21 cellular contexts compared by ENCODE assay signal in the genomic region with DNA sequence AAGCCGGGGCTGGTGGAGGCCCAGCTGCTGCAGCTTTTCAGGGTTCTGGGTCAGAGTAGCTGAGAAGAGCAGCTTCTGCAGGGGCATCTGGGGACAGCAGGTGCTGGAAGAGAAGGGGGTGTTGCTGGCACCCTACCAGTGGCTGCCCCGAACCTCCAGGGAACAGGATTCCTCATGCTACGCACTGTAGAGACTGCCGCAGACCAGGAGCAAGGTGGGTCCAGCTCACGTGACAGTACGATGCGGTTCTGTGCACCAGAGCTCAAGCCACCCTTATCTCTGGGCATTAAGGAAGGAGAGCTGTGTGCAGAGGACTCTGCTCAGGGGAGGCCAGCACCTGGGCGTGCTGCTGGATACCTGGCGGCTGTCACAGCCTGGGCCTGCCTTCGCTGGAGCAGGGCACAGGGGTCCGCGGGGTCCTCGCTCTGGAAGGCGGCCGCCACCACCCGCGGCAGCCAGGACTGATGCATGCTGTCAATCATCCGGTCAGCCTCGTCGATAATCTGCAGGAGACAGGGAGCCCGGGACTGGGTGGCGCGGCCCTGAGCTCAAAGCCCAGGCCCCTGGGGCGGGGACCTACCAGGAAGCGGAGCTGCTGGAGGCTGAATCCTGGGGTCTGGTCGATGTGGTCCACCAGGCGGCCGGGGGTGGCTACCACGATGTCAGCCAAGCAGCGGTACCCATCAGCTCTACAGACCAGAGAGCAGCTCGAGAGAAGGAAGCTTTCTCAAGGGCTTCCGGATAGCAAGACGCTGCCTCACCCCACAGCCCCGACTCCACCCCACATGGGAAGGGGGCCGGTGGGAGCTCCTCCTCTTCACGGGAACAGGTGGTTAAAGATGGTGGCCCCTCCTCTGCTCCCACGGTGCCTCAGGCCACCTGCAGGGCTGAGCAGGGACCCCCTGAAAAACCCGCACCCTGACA. TPM values are rescaled to one million over a fixed set of nuclear protein-coding genes. Genes with fewer than 3 reads are reported as not detected.
DNase-seq lines count a peak whose midpoint lies in the region; ATAC-seq, FAIRE-seq and TF ChIP-seq lines count a peak whose summit lies in the region.
"Had no signal": no experiment of that assay in that cellular context is flagged by ENCODE, and none has a peak within 500 bp of the region (broad histone marks: within the 10 kb centered on the region; RNA-seq: fewer than 3 reads in every experiment).

No MANE protein-coding gene starts in this region.

- intact Hi-C loops in Calu3 (cut with micrococcal nuclease; ENCODE audit: unreplicated experiment) (no loop called here), K562 (cut with micrococcal nuclease) (no loop called here)

- peaks cover 2% of the 10 kb centered on the region for H3K9me1 ChIP-seq in K562 (ENCODE audit: control insufficient read depth, insufficient read depth, low read length)

- H3K9me3 Mint-ChIP-seq in Calu3 (ENCODE audit: low read depth, unreplicated experiment) = no peaks in the 10 kb centered on the region

- H3K4me2 ChIP-seq in K562 (ENCODE audit: insufficient read depth, low read length) (no peak overlapping the region), osteoblast (ENCODE audit: insufficient read depth, low read length) (no peak overlapping the region)
- H3K4me2 ChIP-seq: GM23338, KMS-11 had no signal

- WGBS in K562 (ENCODE audit: insufficient coverage, low coverage, missing lambda C conversion rate) = 93% methylated on average over 18 of the region's 38 CpGs

- H4K20me1 ChIP-seq in K562 (replicated peaks; ENCODE audit: control insufficient read depth, insufficient read depth, low read length) = no peaks in the 10 kb centered on the region
- H4K20me1 ChIP-seq in osteoblast (ENCODE audit: insufficient read depth, low read length) = peaks cover 20% of the 10 kb centered on the region

- no peak overlapping the region; a peak in 1 of 4 replicates for H3K9ac ChIP-seq in K562 (ENCODE audit: insufficient read depth in 1 of 2, low read depth in 2 of 2, low read length in 2 of 2)
- H3K9ac ChIP-seq: KMS-11 had no signal

- ATAC-seq in K562 (no peak), HG02852 (IDR thresholded peaks at IDR 0.05; ENCODE audit: unreplicated experiment) (no peak)
- ATAC-seq: GM12878, GM23338 had no signal

- in situ Hi-C loops in K562 (cut with MboI) (no loop called here), KBM-7 (cut with MboI; ENCODE audit: low pct_unique_long_range_greater_than_20kb, low sequenced_read_pairs) (no loop called here)

- no peak for TF ChIP-seq RAD21 in K562 (CRISPR knock-in tag; conservative IDR thresholded peaks at IDR 0.05 in 1 of 2, IDR thresholded peaks at IDR 0.05 in 1 of 2)

- H3K4me3 Mint-ChIP-seq in Calu3 (ENCODE audit: low read depth, unreplicated experiment) = no peak overlapping the region

- H3K79me2 ChIP-seq in K562 (ENCODE audit: control insufficient read depth, insufficient read depth, low read length) = peaks cover 43% of the 10 kb centered on the region
- H3K79me2 ChIP-seq in osteoblast (ENCODE audit: insufficient read depth, low read length) = peaks cover 38% of the 10 kb centered on the region

- H3K27me3 ChIP-seq in BE2C (no peaks in the 10 kb centered on the region), K562 (ENCODE audit: control insufficient read depth in 2 of 2, insufficient read depth in 2 of 2, low read length in 2 of 2) (no peaks in the 10 kb centered on the region), osteoblast (ENCODE audit: insufficient read depth, low read length) (no peaks in the 10 kb centered on the region)

- H3K9me3 ChIP-seq in BE2C = no peaks in the 10 kb centered on the region; the same call in 1 of the 2 replicates
- H3K9me3 ChIP-seq in K562 (replicated peaks; ENCODE audit: control insufficient read depth, insufficient read depth, low read depth, low read length) = no peaks in the 10 kb centered on the region
- no peaks in the 10 kb centered on the region for H3K9me3 ChIP-seq in osteoblast (ENCODE audit: low read depth, low read length)

- BruUV-seq in Calu3 (replicated peaks; lab: Mats Ljungman, UMichigan) (no TSS peak), K562 (replicated peaks; lab: Mats Ljungman, UMichigan) (no TSS peak)

- CTCF ChIA-PET in Calu3 (lab: Charles Lee) (no interaction called here), K562 (lab: Yijun Ruan, JAX; ENCODE audit: low intra/inter-chr PET ratio) (no interaction called here)

- no peak for FAIRE-seq in K562 (lab: Jason Lieb, UNC)
- FAIRE-seq: GM12878 had no signal

- POLR2A ChIA-PET in K562 (lab: Yijun Ruan, JAX) = interaction anchor here (0.6 to 0.9 kb wide), 3 partner anchors 19 to 27 kb away, joined by 3 to 4 read pairs (median 3); no protein-coding TSS in a partner anchor

- peaks cover 98% of the 10 kb centered on the region for H3K36me3 Mint-ChIP-seq in Calu3 (ENCODE audit: insufficient read depth, unreplicated experiment)

- peak; percentile 8 for DNase-seq in BE2C
- no peak for DNase-seq in Calu3
- DNase-seq in K562 (ENCODE audit: extremely low read depth in 1 of 4, low spot score in 3 of 4) = no peak
- DNase-seq in osteoblast (ENCODE audit: insufficient read length, low spot score, missing footprints) = peak; percentile 67
- DNase-seq in globus pallidus (ENCODE audit: low spot score) = no peak
- DNase-seq in KBM-7 = no peak
- DNase-seq in GDM1 (lab: John Stamatoyannopoulos, UW) = no peak
- DNase-seq: C1 segment of cervical spinal cord, HCEC 1CT, MV-4-11, NCI-H1417, NCI-H187 treated with DMSO at 0.1 percent for 48 hours, NCI-H2227 treated with DMSO at 0.1 percent for 48 hours, NCI-H510A treated with DMSO at 0.1 percent for 48 hours, NCI-H774, OCI-M1, RPMI8226 had no signal

- no peak for TF ChIP-seq EP300 in K562 (IDR thresholded peaks at IDR 0.05; ENCODE audit: low read length)

- H3K27ac Mint-ChIP-seq in Calu3 (ENCODE audit: unreplicated experiment) = peak overlapping the region; percentile 58
- H3K27ac Mint-ChIP-seq: GM23338 had no signal

- TF ChIP-seq CTCF in BE2C (IDR thresholded peaks at IDR 0.05; ENCODE audit: low read depth, low read length) (no peak), Calu3 (IDR thresholded peaks at IDR 0.05; ENCODE audit: unreplicated experiment) (no peak), K562 (IDR thresholded peaks at IDR 0.05 in 2 of 3, conservative IDR thresholded peaks at IDR 0.05 in 1 of 3; ENCODE audit: insufficient read depth in 2 of 3, low read depth in 1 of 3, low read length in 3 of 3) (no peak), osteoblast (IDR thresholded peaks at IDR 0.05; ENCODE audit: extremely low read depth, low read depth, low read length) (no peak)

- H3K27ac ChIP-seq in K562 (ENCODE audit: extremely low read depth, low read depth, low read length) (no peak overlapping the region), osteoblast (ENCODE audit: low read depth, low read length) (no peak overlapping the region)
- H3K27ac ChIP-seq: KMS-11 had no signal

- no peaks in the 10 kb centered on the region for H3K27me3 Mint-ChIP-seq in Calu3 (ENCODE audit: unreplicated experiment)

- H2AFZ ChIP-seq in K562 (ENCODE audit: low read depth, low read length) = no peak overlapping the region
- H2AFZ ChIP-seq in osteoblast (ENCODE audit: low read length) = no peak overlapping the region
- H2AFZ ChIP-seq: GM23338 had no signal

- no peak for TF ChIP-seq POLR2A in K562 (conservative IDR thresholded peaks at IDR 0.05)

- no peak overlapping the region for H3K4me3 ChIP-seq in BE2C (ENCODE audit: low read depth, low read length)
- no peak overlapping the region for H3K4me3 ChIP-seq in K562
- H3K4me3 ChIP-seq in osteoblast (ENCODE audit: insufficient read depth, low read length) = no peak overlapping the region
- H3K4me3 ChIP-seq: GM12878, GM23338 had no signal

- H3K36me3 ChIP-seq in BE2C = peaks cover 41% of the 10 kb centered on the region
- H3K36me3 ChIP-seq in K562 (ENCODE audit: control insufficient read depth, insufficient read depth, low read length) = peaks cover 52% of the 10 kb centered on the region; the same call in 2 of the 3 replicates
- H3K36me3 ChIP-seq in osteoblast (ENCODE audit: insufficient read depth, low read length) = peaks cover 31% of the 10 kb centered on the region

- H3K4me1 ChIP-seq in BE2C (no peaks in the 10 kb centered on the region), K562 (replicated peaks in 1 of 2; ENCODE audit: control insufficient read depth in 2 of 2, insufficient read depth in 2 of 2, low read length in 2 of 2) (peaks cover 11 to 39% of the 10 kb centered on the region in 2 experiments; a peak in 4 of 5 replicates), osteoblast (ENCODE audit: insufficient read depth, low read length) (peaks cover 25% of the 10 kb centered on the region)

- H3K4me1 Mint-ChIP-seq in Calu3 (ENCODE audit: low read depth, unreplicated experiment) = peaks cover 20% of the 10 kb centered on the region

RNA-seq across cellular contexts. Expression of gene DDX51, which starts 2.9 kb away (rescaled TPM):
- polyA plus RNA-seq in BE2C (2012; ENCODE audit: insufficient read depth, insufficient read length, low read depth) = 118 TPM
- total RNA-seq in Calu3 (2022) (46.3 and 48.0 TPM in 2 replicates), K562 (2014; rRNA removed) (13.1 and 17.3 TPM in 2 replicates), K562 (2014; rRNA removed; fragmentation: Illumina TruSeq; extraction: Trizol) (6.3 and 8.0 TPM in 2 replicates), K562 (2015; rRNA removed; fragmentation: Illumina TruSeq; extraction: Trizol) (12.4 TPM in 2 replicates), K562 (2021) (28.9 and 35.9 TPM in 2 replicates), osteoblast (6.2 and 7.4 TPM in 2 replicates)
- 67.8 and 193 TPM in 2 replicates for total RNA-seq in K562 (2011; cell fraction: chromatin; rRNA removed; ENCODE audit: low replicate concordance)
- total RNA-seq in K562 (2011; cell fraction: nucleolus; rRNA removed) = 119 and 131 TPM in 2 replicates
- total RNA-seq in K562 (2011; cell fraction: nucleoplasm; rRNA removed) = 73.8 and 80.7 TPM in 2 replicates
- polyA plus RNA-seq in K562 (2011; rRNA removed) (11.5 and 16.8 TPM in 2 replicates), K562 (2014; fragmentation: Illumina TruSeq; extraction: Trizol) (15.2 and 18.7 TPM in 2 replicates), K562 (2014; fragmentation: Nextera tagmentation; extraction: Ambion mirVana) (1 to 10 TPM; 1.1 TPM), K562 (2014; rRNA removed) (30.2 and 30.4 TPM in 2 replicates)
- 11.0 and 11.3 TPM in 2 replicates for polyA plus RNA-seq in K562 (2011; cell fraction: cytosol; rRNA removed)
- polyA plus RNA-seq in K562 (2011; cell fraction: nucleus; rRNA removed) = 90.6 and 110 TPM in 2 replicates
- polyA plus RNA-seq in K562 (2012) = 17.8 and 19.0 TPM in 2 replicates
- 3.7 and 6.8 TPM in 2 replicates for polyA minus RNA-seq in K562 (2011; rRNA and poly(A)+ RNA removed)
- polyA minus RNA-seq in K562 (2011; cell fraction: cytosol; rRNA and poly(A)+ RNA removed) = 5.7 and 7.7 TPM in 2 replicates
- polyA minus RNA-seq in K562 (2011; cell fraction: nucleus; rRNA and poly(A)+ RNA removed) = 27.7 and 30.6 TPM in 2 replicates

RNA-seq across cellular contexts. Expression of gene NOC4L, which starts 3.1 kb away (rescaled TPM):
- 158 TPM for polyA plus RNA-seq in BE2C (2012; ENCODE audit: insufficient read depth, insufficient read length, low read depth)
- total RNA-seq in Calu3 (2022) = 62.5 and 67.3 TPM in 2 replicates
- 5.1 and 16.0 TPM in 2 replicates for total RNA-seq in K562 (2011; cell fraction: chromatin; rRNA removed; ENCODE audit: low replicate concordance)
- 19.2 and 20.4 TPM in 2 replicates for total RNA-seq in K562 (2011; cell fraction: nucleolus; rRNA removed)
- 6.3 and 8.9 TPM in 2 replicates for total RNA-seq in K562 (2011; cell fraction: nucleoplasm; rRNA removed)
- 40.4 and 57.2 TPM in 2 replicates for total RNA-seq in K562 (2014; rRNA removed)
- total RNA-seq in K562 (2014; rRNA removed; fragmentation: Illumina TruSeq; extraction: Trizol) = 3.2 and 4.9 TPM in 2 replicates
- total RNA-seq in K562 (2015; rRNA removed; fragmentation: Illumina TruSeq; extraction: Trizol) = 20.1 and 24.6 TPM in 2 replicates
- 77.0 and 78.5 TPM in 2 replicates for total RNA-seq in K562 (2021)
- 4.4 and 8.8 TPM in 2 replicates for polyA plus RNA-seq in K562 (2011; rRNA removed)
- 7.3 and 22.0 TPM in 2 replicates for polyA plus RNA-seq in K562 (2011; cell fraction: cytosol; rRNA removed)
- polyA plus RNA-seq in K562 (2011; cell fraction: nucleus; rRNA removed) = 16.8 and 33.7 TPM in 2 replicates
- polyA plus RNA-seq in K562 (2012) = 38.5 and 46.2 TPM in 2 replicates
- polyA plus RNA-seq in K562 (2014; fragmentation: Illumina TruSeq; extraction: Trizol) = 20.0 and 44.9 TPM in 2 replicates
- polyA plus RNA-seq in K562 (2014; fragmentation: Nextera tagmentation; extraction: Ambion mirVana) = 1 to 10 TPM; 1.3 to 2.9 TPM
- polyA plus RNA-seq in K562 (2014; rRNA removed) = 33.7 and 35.5 TPM in 2 replicates
- polyA minus RNA-seq in K562 (2011; rRNA and poly(A)+ RNA removed) = 1.5 and 3.8 TPM in 2 replicates
- 21.0 and 22.6 TPM in 2 replicates for polyA minus RNA-seq in K562 (2011; cell fraction: cytosol; rRNA and poly(A)+ RNA removed)
- 7.9 and 9.6 TPM in 2 replicates for polyA minus RNA-seq in K562 (2011; cell fraction: nucleus; rRNA and poly(A)+ RNA removed)
- total RNA-seq in osteoblast = 7.7 and 11.2 TPM in 2 replicates

Comparison
In these comparisons a context has a peak if more than half of its experiments do, and no peak if none do; other contexts are left out.
1. DNase-seq: peak in BE2C (single experiment) and osteoblast (single experiment); none in Calu3 (single experiment), K562 (0 of 4), globus pallidus (single experiment), KBM-7 (single experiment) and GDM1 (single experiment).